In genomic region chr11:45713573-45713972, GRCh38 we compare ENCODE assay signal across 26 cellular contexts. TPM values are rescaled to one million over a fixed set of nuclear protein-coding genes. Genes with fewer than 3 reads are reported as not detected.
"Had no signal": no experiment of that assay in that cellular context is flagged by ENCODE, and none has a peak within 500 bp of the region (broad histone marks: within the 10 kb centered on the region; RNA-seq: fewer than 3 reads in every experiment).

No MANE protein-coding gene starts in this region.

- H3K36me3 ChIP-seq: adrenal gland, esophagus muscularis mucosa, left ventricle myocardium inferior, transverse colon had no signal

- H3K27ac ChIP-seq: adrenal gland, body of pancreas, esophagus muscularis mucosa, left ventricle myocardium inferior, testis, transverse colon had no signal

- H3K9me3 ChIP-seq: adrenal gland, body of pancreas, esophagus muscularis mucosa, left ventricle myocardium inferior, mucosa of descending colon, testis, transverse colon had no signal

- H3K27ac Mint-ChIP-seq: activated CD8-positive, alpha-beta memory T cell treated with anti-CD3 and anti-CD28 coated beads, Interleukin-2, amount 10 ng/mL, durations not matched to agents 7 days and 5 days; activated CD8-positive, alpha-beta T cell treated with anti-CD3 and anti-CD28 coated beads, Interleukin-2, amount 10 ng/mL, durations not matched to agents 7 days and 5 days; activated naive CD4-positive, alpha-beta T cell treated with anti-CD3 and anti-CD28 coated beads, Interleukin-2, amount 50 U/mL, for 72 hours; effector memory CD8-positive, alpha-beta T cell; natural killer cell treated with Interleukin-12 subunit alpha and Interleukin-12 subunit beta and Interleukin-15 and Interleukin-18, amount 100 ng/mL, for 72 hours; stimulated activated naive B cell treated with anti-CD40 and anti-IgM and Interleukin-4, amounts not matched to agents 10 μg/mL and 1 μg/mL and 100 μg/mL, for 72 hours; T-helper 1 cell treated with Interleukin-12 subunit alpha and Interleukin-12 subunit beta and Interleukin-4 antibody, amounts not matched to agents 30 μg/mL and 1 μg/mL, for 36 hours had no signal

- H3K27me3 ChIP-seq: body of pancreas, testis had no signal

- H3K9me3 Mint-ChIP-seq: activated naive CD4-positive, alpha-beta T cell treated with anti-CD3 and anti-CD28 coated beads, Interleukin-2, amount 50 U/mL, for 72 hours; effector memory CD8-positive, alpha-beta T cell; natural killer cell treated with Interleukin-12 subunit alpha and Interleukin-12 subunit beta and Interleukin-15 and Interleukin-18, amount 100 ng/mL, for 72 hours; stimulated activated naive B cell treated with anti-CD40 and anti-IgM and Interleukin-4, amounts not matched to agents 10 μg/mL and 1 μg/mL and 100 μg/mL, for 72 hours; T-helper 1 cell treated with Interleukin-12 subunit alpha and Interleukin-12 subunit beta and Interleukin-4 antibody, amounts not matched to agents 30 μg/mL and 1 μg/mL, for 36 hours had no signal

- H3K4me3 ChIP-seq: adrenal gland, body of pancreas, esophagus muscularis mucosa, left ventricle myocardium inferior, lung, mucosa of descending colon, testis, transverse colon had no signal

- H3K4me1 ChIP-seq: adrenal gland, body of pancreas, esophagus muscularis mucosa, left ventricle myocardium inferior, testis, transverse colon had no signal

- H3K4me3 Mint-ChIP-seq: activated CD8-positive, alpha-beta memory T cell treated with anti-CD3 and anti-CD28 coated beads, Interleukin-2, amount 10 ng/mL, durations not matched to agents 7 days and 5 days; activated CD8-positive, alpha-beta T cell treated with anti-CD3 and anti-CD28 coated beads, Interleukin-2, amount 10 ng/mL, durations not matched to agents 7 days and 5 days; effector memory CD8-positive, alpha-beta T cell; natural killer cell treated with Interleukin-12 subunit alpha and Interleukin-12 subunit beta and Interleukin-15 and Interleukin-18, amount 100 ng/mL, for 72 hours; stimulated activated naive B cell treated with anti-CD40 and anti-IgM and Interleukin-4, amounts not matched to agents 10 μg/mL and 1 μg/mL and 100 μg/mL, for 72 hours; T-helper 1 cell treated with Interleukin-12 subunit alpha and Interleukin-12 subunit beta and Interleukin-4 antibody, amounts not matched to agents 30 μg/mL and 1 μg/mL, for 36 hours had no signal

- H3K4me1 Mint-ChIP-seq: activated CD8-positive, alpha-beta memory T cell treated with anti-CD3 and anti-CD28 coated beads, Interleukin-2, amount 10 ng/mL, durations not matched to agents 7 days and 5 days; stimulated activated naive B cell treated with anti-CD40 and anti-IgM and Interleukin-4, amounts not matched to agents 10 μg/mL and 1 μg/mL and 100 μg/mL, for 72 hours had no signal

- H3K36me3 Mint-ChIP-seq: activated CD8-positive, alpha-beta memory T cell treated with anti-CD3 and anti-CD28 coated beads, Interleukin-2, amount 10 ng/mL, durations not matched to agents 7 days and 5 days; activated naive CD4-positive, alpha-beta T cell treated with anti-CD3 and anti-CD28 coated beads, Interleukin-2, amount 50 U/mL, for 72 hours; natural killer cell treated with Interleukin-12 subunit alpha and Interleukin-12 subunit beta and Interleukin-15 and Interleukin-18, amount 100 ng/mL, for 72 hours; stimulated activated naive B cell treated with anti-CD40 and anti-IgM and Interleukin-4, amounts not matched to agents 10 μg/mL and 1 μg/mL and 100 μg/mL, for 72 hours had no signal

- DNase-seq: activated CD4-positive, alpha-beta T cell treated with anti-CD3 and anti-CD28 coated beads for 1 hour; activated CD8-positive, alpha-beta memory T cell treated with anti-CD3 and anti-CD28 coated beads, Interleukin-2, amount 10 ng/mL, durations not matched to agents 7 days and 5 days; activated CD8-positive, alpha-beta T cell treated with anti-CD3 and anti-CD28 coated beads, Interleukin-2, amount 10 ng/mL, durations not matched to agents 7 days and 5 days; activated naive CD4-positive, alpha-beta T cell; activated T-cell treated with anti-CD3 and anti-CD28 coated beads, Interleukin-2, amount 50 U/mL, for 48 hours; adrenal gland; aorta; body of pancreas; cortex of kidney; effector memory CD8-positive, alpha-beta T cell; islet precursor cell; left ventricle myocardium inferior; mucosa of descending colon; right cardiac atrium; stimulated activated CD4-positive, alpha-beta T cell treated with anti-CD3 and anti-CD28 coated beads, Interleukin-15, amount 100 ng/mL, for 24 hours; stimulated activated CD4-positive, alpha-beta T cell treated with anti-CD3 and anti-CD28 coated beads, Interleukin-2, amount 100 ng/mL, for 24 hours; stimulated activated naive B cell treated with anti-CD40 and anti-IgM and Interleukin-4, amounts not matched to agents 10 μg/mL and 1 μg/mL and 100 μg/mL, for 72 hours; SW 1271; T-helper 9 cell; testis; transverse colon had no signal

- ATAC-seq: activated CD8-positive, alpha-beta memory T cell treated with anti-CD3 and anti-CD28 coated beads, Interleukin-2, amount 10 ng/mL, durations not matched to agents 7 days and 5 days; activated CD8-positive, alpha-beta T cell treated with anti-CD3 and anti-CD28 coated beads, Interleukin-2, amount 10 ng/mL, durations not matched to agents 7 days and 5 days; body of pancreas; effector memory CD8-positive, alpha-beta T cell; mucosa of descending colon; natural killer cell treated with Interleukin-12 subunit alpha and Interleukin-12 subunit beta and Interleukin-15 and Interleukin-18, amount 100 ng/mL, for 72 hours; right cardiac atrium; stimulated activated naive B cell treated with anti-CD40 and anti-IgM and Interleukin-4, amounts not matched to agents 10 μg/mL and 1 μg/mL and 100 μg/mL, for 72 hours had no signal

RNA-seq across cellular contexts. Expression of gene CHST1, which starts 48.2 kb away (rescaled TPM):
- total RNA-seq: activated CD8-positive, alpha-beta T cell treated with anti-CD3 and anti-CD28 coated beads, Interleukin-2, amount 10 ng/mL, durations not matched to agents 7 days and 5 days; natural killer cell treated with Interleukin-12 subunit alpha and Interleukin-12 subunit beta and Interleukin-15 and Interleukin-18, amount 100 ng/mL, for 72 hours had no signal
